In the genomic region with DNA sequence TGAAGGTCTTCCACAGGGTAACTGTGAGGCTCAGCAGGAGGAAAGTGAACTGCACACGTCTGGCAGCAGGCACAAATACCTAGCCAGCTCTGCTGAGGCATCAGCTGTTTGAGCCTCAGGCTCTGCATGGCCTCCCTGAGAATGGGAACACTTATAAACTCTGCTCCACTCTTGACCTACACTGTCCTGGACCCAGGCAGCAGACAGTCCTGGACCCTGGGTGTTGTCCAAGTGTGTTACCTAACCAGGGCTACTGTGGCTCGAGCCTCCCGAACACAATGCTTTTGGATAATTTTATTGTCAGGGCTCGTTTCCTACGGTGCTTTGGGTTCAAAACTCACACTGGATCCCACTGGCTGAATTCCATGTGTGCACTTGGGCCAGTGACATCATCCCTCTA, we compare ENCODE assay signal across 26 cellular contexts.
"Had no signal": no experiment of that assay in that cellular context is flagged by ENCODE, and none has a peak within 500 bp of the region (broad histone marks: within the 10 kb centered on the region; RNA-seq: fewer than 3 reads in every experiment).

No MANE protein-coding gene starts in this region.

- H3K36me3 ChIP-seq: colonic mucosa, sigmoid colon had no signal

- H3K79me2 ChIP-seq: parathyroid adenoma had no signal

- H3K27ac Mint-ChIP-seq: activated CD8-positive, alpha-beta T cell treated with anti-CD3 and anti-CD28 coated beads for 36 hours; activated naive CD8-positive, alpha-beta T cell treated with anti-CD3 and anti-CD28 coated beads for 36 hours; activated T-helper 17 cell treated with anti-CD3 and anti-CD28 coated beads, Interleukin-2, amount 50 U/mL, for 72 hours; endodermal cell; natural killer cell had no signal

- H3K9me3 ChIP-seq: colonic mucosa, heart right ventricle, sigmoid colon, tibial nerve had no signal

- H3K4me3 ChIP-seq: colonic mucosa, heart right ventricle, sigmoid colon, tibial nerve had no signal

- H3K27me3 Mint-ChIP-seq: activated CD8-positive, alpha-beta T cell treated with anti-CD3 and anti-CD28 coated beads for 36 hours; activated naive CD8-positive, alpha-beta T cell treated with anti-CD3 and anti-CD28 coated beads for 36 hours; activated T-helper 17 cell treated with anti-CD3 and anti-CD28 coated beads, Interleukin-2, amount 50 U/mL, for 72 hours; brain had no signal

- ATAC-seq: activated CD8-positive, alpha-beta T cell treated with anti-CD3 and anti-CD28 coated beads for 36 hours; activated T-helper 17 cell treated with anti-CD3 and anti-CD28 coated beads, Interleukin-2, amount 50 U/mL, for 72 hours; heart right ventricle; natural killer cell had no signal

- H3K9ac ChIP-seq: parathyroid adenoma had no signal

- H3K9me3 Mint-ChIP-seq: activated CD8-positive, alpha-beta T cell treated with anti-CD3 and anti-CD28 coated beads for 36 hours; activated naive CD8-positive, alpha-beta T cell treated with anti-CD3 and anti-CD28 coated beads for 36 hours; brain; endodermal cell had no signal

- H3K4me3 Mint-ChIP-seq: activated CD8-positive, alpha-beta T cell treated with anti-CD3 and anti-CD28 coated beads for 36 hours; activated naive CD8-positive, alpha-beta T cell treated with anti-CD3 and anti-CD28 coated beads for 36 hours; activated T-helper 17 cell treated with anti-CD3 and anti-CD28 coated beads, Interleukin-2, amount 50 U/mL, for 72 hours; brain; endodermal cell; natural killer cell had no signal

- H3K36me3 Mint-ChIP-seq: activated naive CD8-positive, alpha-beta T cell treated with anti-CD3 and anti-CD28 coated beads for 36 hours; natural killer cell had no signal

- DNase-seq: activated CD4-positive, alpha-beta T cell treated with anti-CD3 and anti-CD28 coated beads for 48 hours; activated CD4-positive, CD25-positive, alpha-beta regulatory T cell; activated CD8-positive, alpha-beta T cell treated with anti-CD3 and anti-CD28 coated beads for 36 hours; activated naive CD4-positive, alpha-beta T cell; activated naive CD8-positive, alpha-beta T cell treated with anti-CD3 and anti-CD28 coated beads for 36 hours; activated T-cell treated with anti-CD3 and anti-CD28 coated beads, Interleukin-2, amount 50 U/mL, for 1 hour; amygdala; central memory CD4-positive, alpha-beta T cell; colonic mucosa; endodermal cell; heart right ventricle; kidney glomerular epithelial cell; natural killer cell; sigmoid colon; stimulated activated CD4-positive, alpha-beta T cell treated with anti-CD3 and anti-CD28 coated beads, Interleukin-12 subunit alpha, Interleukin-12 subunit beta, amount 100 ng/mL, for 4 hours; stimulated activated CD4-positive, alpha-beta T cell treated with anti-CD3 and anti-CD28 coated beads, Interleukin-1b, Interleukin-23, amount 100 ng/mL, for 48 hours; stimulated activated CD8-positive, alpha-beta memory T cell treated with anti-CD3 and anti-CD28 coated beads, Interleukin-4, amount 100 ng/mL, for 48 hours; stimulated activated naive CD4-positive, alpha-beta T cell; substantia nigra; T-helper 1 cell; T-helper 9 cell had no signal

- H2AFZ ChIP-seq: parathyroid adenoma had no signal

- H3K4me1 Mint-ChIP-seq: activated naive CD8-positive, alpha-beta T cell treated with anti-CD3 and anti-CD28 coated beads for 36 hours; activated T-helper 17 cell treated with anti-CD3 and anti-CD28 coated beads, Interleukin-2, amount 50 U/mL, for 72 hours; natural killer cell had no signal

- H3K4me1 ChIP-seq: colonic mucosa, parathyroid adenoma, tibial nerve had no signal

- H3K27ac ChIP-seq: colonic mucosa, parathyroid adenoma, tibial nerve had no signal

- FAIRE-seq: urothelium cell line had no signal

- H3K27me3 ChIP-seq: colonic mucosa, heart right ventricle, sigmoid colon, tibial nerve had no signal
